In the genomic region with DNA sequence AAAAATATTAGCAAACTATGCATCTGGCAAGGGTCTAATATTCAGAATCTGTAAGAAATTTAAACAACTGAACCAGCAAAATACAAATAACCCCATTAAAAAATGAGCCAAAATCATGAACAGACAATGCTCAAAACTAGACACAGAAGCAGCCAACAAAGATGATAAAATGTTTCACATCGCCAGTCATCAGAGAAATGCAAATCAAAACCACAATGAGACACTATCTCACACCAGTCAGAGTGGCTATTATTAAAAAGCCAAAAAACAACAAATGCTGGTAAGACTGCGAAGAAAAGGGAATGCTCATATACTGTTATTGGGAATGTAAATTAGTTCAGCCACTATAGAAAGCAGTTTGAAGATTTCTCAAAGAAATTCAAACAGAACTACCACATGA, we compare ENCODE assay signal across 22 cellular contexts.
A peak's percentile ranks its signal among the peaks of the same experiment; 100 is the strongest.
DNase-seq lines count a peak whose midpoint lies in the region; ATAC-seq, FAIRE-seq and TF ChIP-seq lines count a peak whose summit lies in the region.
"Had no signal": no experiment of that assay in that cellular context is flagged by ENCODE, and none has a peak within 500 bp of the region (broad histone marks: within the 10 kb centered on the region; RNA-seq: fewer than 3 reads in every experiment).

No MANE protein-coding gene starts in this region.

- no peak overlapping the region for H3K4me3 ChIP-seq in GM12878
- H3K4me3 ChIP-seq: GM23338 had no signal

- intact Hi-C loops in GM12878 (cut with micrococcal nuclease; ENCODE audit: unreplicated experiment), result no loop called here

- no peak overlapping the region for H3K27ac ChIP-seq in GM12878 (ENCODE audit: control insufficient read depth, insufficient read depth)
- H3K27ac ChIP-seq: RWPE1 had no signal

- RAD21 ChIA-PET in GM12878 (lab: Charles Lee; ENCODE audit: unreplicated experiment), result no interaction called here

- H3K4me2 ChIP-seq in GM12878 (ENCODE audit: control insufficient read depth, insufficient read depth), result no peak overlapping the region
- H3K4me2 ChIP-seq: GM23338 had no signal

- TF ChIP-seq CTCF in GM12878 (IDR thresholded peaks at IDR 0.05 in 2 of 3, conservative IDR thresholded peaks at IDR 0.05 in 1 of 3; ENCODE audit: control insufficient read depth in 2 of 3, extremely low read depth in 1 of 3, insufficient read depth in 1 of 3, low read depth in 3 of 3, low read length in 3 of 3) (no peak), omental fat pad (IDR thresholded peaks at IDR 0.05) (no peak)

- H3K9me3 ChIP-seq in GM12878 (replicated peaks; ENCODE audit: control insufficient read depth, insufficient read depth, low read length), result peaks cover 4% of the 10 kb centered on the region; the same call in 2 of the 3 replicates

- no peak for TF ChIP-seq POLR2A in GM12891 (IDR thresholded peaks at IDR 0.05; ENCODE audit: low read depth, low read length)
- no peak for TF ChIP-seq POLR2A in GM12878 (IDR thresholded peaks at IDR 0.05; ENCODE audit: low read depth, low read length)

- no peak for TF ChIP-seq EP300 in GM12878 (IDR thresholded peaks at IDR 0.05; ENCODE audit: borderline replicate concordance in 1 of 2, control insufficient read depth in 1 of 2, low read depth in 2 of 2, low read length in 2 of 2)

- no peaks in the 10 kb centered on the region for H3K4me1 ChIP-seq in GM12878 (ENCODE audit: control insufficient read depth, insufficient read depth, low read length)

- no peak for TF ChIP-seq RAD21 in GM12878 (IDR thresholded peaks at IDR 0.05; ENCODE audit: insufficient read depth, low read depth, low read length)

- CTCF ChIA-PET in GM12878 (lab: Yijun Ruan, JAX), result no interaction called here

- no peak overlapping the region for H2AFZ ChIP-seq in GM12878 (ENCODE audit: control insufficient read depth, low read depth, low read length)
- H2AFZ ChIP-seq: GM23338 had no signal

- in situ Hi-C loops in GM12878 (cut with MboI), result no loop called here

- H4K20me1 ChIP-seq in GM12878 (ENCODE audit: control insufficient read depth, insufficient read depth), result no peaks in the 10 kb centered on the region

- no peaks in the 10 kb centered on the region for H3K36me3 ChIP-seq in GM12878 (ENCODE audit: control insufficient read depth in 2 of 2, insufficient read depth in 2 of 2, low read length in 1 of 2)

- H3K79me2 ChIP-seq in GM12878 (ENCODE audit: control insufficient read depth, insufficient read depth, low read length), result no peaks in the 10 kb centered on the region

- DNase-seq in GM12891 (ENCODE audit: insufficient read length, low spot score) (no peak), GM12878 (ENCODE audit: low read depth, low spot score) (no peak), HUDEP-2 (lab: John Stamatoyannopoulos, UW; ENCODE audit: unreplicated experiment in 76 of 76) (no peak), omental fat pad (ENCODE audit: low spot score) (no peak), RPMI8226 (no peak)
- no peak for DNase-seq in stimulated activated CD8-positive, alpha-beta memory T cell treated with anti-CD3 and anti-CD28 coated beads, Interleukin-4, amount 100 ng/mL, for 48 hours
- DNase-seq: DMS79 treated with DMSO at 0.1 percent for 48 hours, HCEC 1CT, KBM-7, NCI-H1105 treated with DMSO at 0.1 percent for 48 hours, NCI-H1694 treated with DMSO at 0.1 percent for 48 hours, NCI-H2227 treated with DMSO at 0.1 percent for 48 hours, NCI-H524, PC-3, SIG-M5, T-helper 1 cell had no signal

- no peaks in the 10 kb centered on the region for H3K27me3 ChIP-seq in GM12878 (replicated peaks in 1 of 2; ENCODE audit: control insufficient read depth in 2 of 2, insufficient read depth in 2 of 2, low read length in 1 of 2)

- POLR2A ChIA-PET in GM12878 (lab: Charles Lee), result interaction anchor here (0.9 kb wide), 1 partner anchor 42 kb away, joined by 3 read pairs; no protein-coding TSS in a partner anchor

- peak; percentile 48 for ATAC-seq in GM18861 (IDR thresholded peaks at IDR 0.05; ENCODE audit: unreplicated experiment)
- peak; percentile 84 for ATAC-seq in HG02884 (IDR thresholded peaks at IDR 0.05; ENCODE audit: unreplicated experiment)
- ATAC-seq in GM12878, result peak; percentile 70
- ATAC-seq in omental fat pad (ENCODE audit: low FRiP score), result no peak
- ATAC-seq: GM23338, HepG2, PC-3, SK-N-SH treated with all-trans-retinoic acid at 6 μM for 48 hours had no signal

- SMC1A ChIA-PET in GM12878 (lab: Charles Lee; ENCODE audit: uncharacterized antibody, unreplicated experiment), result no interaction called here

- WGBS in GM12878 (ENCODE audit: insufficient coverage, insufficient replicate concordance, low lambda C conversion rate, missing lambda C conversion rate), result 24% methylated on average over 2 of the region's 2 CpGs

- FAIRE-seq in GM12891 (lab: Jason Lieb, UNC) (no peak), GM12878 (lab: Jason Lieb, UNC) (no peak)
- FAIRE-seq: HepG2 had no signal

- BruUV-seq in GM12878 (replicated peaks; lab: Mats Ljungman, UMichigan), result no TSS peak

- no peak overlapping the region for H3K9ac ChIP-seq in GM12878 (ENCODE audit: control insufficient read depth, insufficient read depth, low read length)

TF ChIP-seq in GM12891, 5 proteins besides CTCF, POLR2A, EP300 and RAD21:
- TF ChIP-seq PAX5 (IDR thresholded peaks at IDR 0.05; ENCODE audit: insufficient read depth, low read length, severe bottlenecking) (no peak), SPI1 (IDR thresholded peaks at IDR 0.05; ENCODE audit: low read depth, low read length) (no peak), POU2F2 (IDR thresholded peaks at IDR 0.05; ENCODE audit: low read depth, low read length) (0 out of 2 replicates have a peak, but pooled peaks have one; percentile 23), TAF1 (IDR thresholded peaks at IDR 0.05; ENCODE audit: low read depth, low read length) (no peak), POLR2AphosphoS5 (IDR thresholded peaks at IDR 0.05; ENCODE audit: low read depth, low read length) (no peak)
TF ChIP-seq in GM12891: peak in this region for 1.

TF ChIP-seq in GM12878, 131 proteins besides CTCF, POLR2A, EP300 and RAD21 (continues in another document):
- no peak for TF ChIP-seq MYB (IDR thresholded peaks at IDR 0.05; ENCODE audit: borderline replicate concordance, low read depth, low read length)
- TF ChIP-seq SMAD5 (IDR thresholded peaks at IDR 0.05; ENCODE audit: low read depth), result no peak
- TF ChIP-seq RAD51 (IDR thresholded peaks at IDR 0.05), result no peak
- TF ChIP-seq, protein P1, sequence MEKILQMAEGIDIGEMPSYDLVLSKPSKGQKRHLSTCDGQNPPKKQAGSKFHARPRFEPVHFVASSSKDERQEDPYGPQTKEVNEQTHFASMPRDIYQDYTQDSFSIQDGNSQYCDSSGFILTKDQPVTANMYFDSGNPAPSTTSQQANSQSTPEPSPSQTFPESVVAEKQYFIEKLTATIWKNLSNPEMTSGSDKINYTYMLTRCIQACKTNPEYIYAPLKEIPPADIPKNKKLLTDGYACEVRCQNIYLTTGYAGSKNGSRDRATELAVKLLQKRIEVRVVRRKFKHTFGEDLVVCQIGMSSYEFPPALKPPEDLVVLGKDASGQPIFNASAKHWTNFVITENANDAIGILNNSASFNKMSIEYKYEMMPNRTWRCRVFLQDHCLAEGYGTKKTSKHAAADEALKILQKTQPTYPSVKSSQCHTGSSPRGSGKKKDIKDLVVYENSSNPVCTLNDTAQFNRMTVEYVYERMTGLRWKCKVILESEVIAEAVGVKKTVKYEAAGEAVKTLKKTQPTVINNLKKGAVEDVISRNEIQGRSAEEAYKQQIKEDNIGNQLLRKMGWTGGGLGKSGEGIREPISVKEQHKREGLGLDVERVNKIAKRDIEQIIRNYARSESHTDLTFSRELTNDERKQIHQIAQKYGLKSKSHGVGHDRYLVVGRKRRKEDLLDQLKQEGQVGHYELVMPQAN (conservative IDR thresholded peaks at IDR 0.05), result no peak
- no peak for TF ChIP-seq IRF4 (IDR thresholded peaks at IDR 0.05; ENCODE audit: low read depth, low read length)
- no peak for TF ChIP-seq BHLHE40 (IDR thresholded peaks at IDR 0.05; ENCODE audit: borderline replicate concordance in 1 of 2, low read depth in 2 of 2, low read length in 1 of 2)
- TF ChIP-seq IKZF1 (conservative IDR thresholded peaks at IDR 0.05), result no peak
- TF ChIP-seq ATF7 (IDR thresholded peaks at IDR 0.05; ENCODE audit: low read depth), result 0 out of 2 replicates have a peak, but pooled peaks have one; percentile 14
- peak; percentile 14; the same call in 1 of the 2 replicates for TF ChIP-seq JUNB (IDR thresholded peaks at IDR 0.05)
- no peak for TF ChIP-seq BRCA1 (IDR thresholded peaks at IDR 0.05; ENCODE audit: low read depth, low read length)
- TF ChIP-seq NRF1 (conservative IDR thresholded peaks at IDR 0.05; ENCODE audit: low read depth, low read length), result no peak
- TF ChIP-seq CBX5 (IDR thresholded peaks at IDR 0.05; ENCODE audit: low read depth), result 0 out of 2 replicates have a peak, but pooled peaks have one; percentile 27
- TF ChIP-seq WRNIP1 (IDR thresholded peaks at IDR 0.05; ENCODE audit: borderline replicate concordance, low read depth, low read length), result no peak
- TF ChIP-seq NFIC (IDR thresholded peaks at IDR 0.05; ENCODE audit: low read depth, low read length), result peak; percentile 35; the same call in 1 of the 2 replicates
- TF ChIP-seq PAX8 (IDR thresholded peaks at IDR 0.05), result no peak
- TF ChIP-seq JUND (IDR thresholded peaks at IDR 0.05; ENCODE audit: low read depth, low read length), result no peak
- TF ChIP-seq POU2F2 (IDR thresholded peaks at IDR 0.05; ENCODE audit: borderline replicate concordance, low read depth, low read length), result peak; percentile 38; the same call in 1 of the 3 replicates
- peak; percentile 76 for TF ChIP-seq RUNX3 (IDR thresholded peaks at IDR 0.05; ENCODE audit: low read length)
- TF ChIP-seq ZNF217 (IDR thresholded peaks at IDR 0.05), result no peak
